In genomic region chr4:118279920-118280432, GRCh38 we compare ENCODE assay signal across 9 cellular contexts.
A peak's percentile ranks its signal among the peaks of the same experiment; 100 is the strongest.
DNase-seq lines count a peak whose midpoint lies in the region; ATAC-seq and TF ChIP-seq lines count a peak whose summit lies in the region.
"Had no signal": no experiment of that assay in that cellular context is flagged by ENCODE, and none has a peak within 500 bp of the region (broad histone marks: within the 10 kb centered on the region; RNA-seq: fewer than 3 reads in every experiment).

No MANE protein-coding gene starts in this region.

- H3K4me3 Mint-ChIP-seq in activated T-cell treated with anti-CD3 and anti-CD28 coated beads, Interleukin-2, amount 50 U/mL, for 24 hours, result peak overlapping the region; percentile 93
- H3K4me3 Mint-ChIP-seq in activated CD8-positive, alpha-beta T cell treated with anti-CD3 and anti-CD28 coated beads for 36 hours, result peak overlapping the region; percentile 80

- DNase-seq in activated T-cell treated with anti-CD3 and anti-CD28 coated beads, Interleukin-2, amount 50 U/mL, for 24 hours, result no peak
- no peak for DNase-seq in activated T-cell treated with anti-CD3 and anti-CD28 coated beads, Interleukin-2, amount 50 U/mL, for 48 hours
- DNase-seq in activated CD8-positive, alpha-beta T cell treated with anti-CD3 and anti-CD28 coated beads for 36 hours, result no peak
- no peak for DNase-seq in thoracic aorta (ENCODE audit: low spot score)
- DNase-seq in stimulated activated CD4-positive, alpha-beta T cell treated with anti-CD3 and anti-CD28 coated beads, Interleukin-2, amount 100 ng/mL, for 48 hours, result no peak
- DNase-seq in hypothalamus (lab: John Stamatoyannopoulos, UW), result no peak
- DNase-seq: DMS79 treated with DMSO at 0.1 percent for 48 hours had no signal

- H3K9me3 ChIP-seq in iPS-18c (ENCODE audit: control insufficient read depth, insufficient read depth, low read length) (no peaks in the 10 kb centered on the region), thoracic aorta (no peaks in the 10 kb centered on the region)

- H3K27me3 ChIP-seq in thoracic aorta (replicated peaks; ENCODE audit: insufficient read depth), result no peaks in the 10 kb centered on the region

- no peaks in the 10 kb centered on the region for H3K36me3 ChIP-seq in thoracic aorta

- H3K27ac Mint-ChIP-seq in activated T-cell treated with anti-CD3 and anti-CD28 coated beads, Interleukin-2, amount 50 U/mL, for 24 hours, result peak overlapping the region; percentile 99
- H3K27ac Mint-ChIP-seq in activated CD8-positive, alpha-beta T cell treated with anti-CD3 and anti-CD28 coated beads for 36 hours, result peak overlapping the region; percentile 94

- peaks cover 0 to 23% of the 10 kb centered on the region in 2 donors for H3K4me1 ChIP-seq in thoracic aorta (ENCODE audit: control insufficient read depth in 1 of 2, low read depth in 2 of 2)

- H3K4me3 ChIP-seq in iPS-18c (ENCODE audit: insufficient read depth, low read depth, low read length) (peak overlapping the region; percentile 88; the same call in 1 of the 2 replicates), thoracic aorta (peak overlapping the region; percentile 85)

- intact Hi-C loops in activated CD8-positive, alpha-beta T cell treated with anti-CD3 and anti-CD28 coated beads for 36 hours (cut with micrococcal nuclease), result no loop called here

- ATAC-seq in activated CD8-positive, alpha-beta T cell treated with anti-CD3 and anti-CD28 coated beads for 36 hours, result no peak
- no peak for ATAC-seq in thoracic aorta (ENCODE audit: insufficient number of reproducible peaks, low FRiP score, low read depth)
- ATAC-seq in HG02642 (IDR thresholded peaks at IDR 0.05; ENCODE audit: poor library complexity, unreplicated experiment), result no peak

- POLR2A ChIA-PET in activated CD8-positive, alpha-beta T cell treated with anti-CD3 and anti-CD28 coated beads for 36 hours (lab: Charles Lee), result interaction anchor here (0.9 kb wide), 1 partner anchor 9 kb away, joined by 4 read pairs; no protein-coding TSS in a partner anchor

- H3K4me1 Mint-ChIP-seq in activated T-cell treated with anti-CD3 and anti-CD28 coated beads, Interleukin-2, amount 50 U/mL, for 24 hours (ENCODE audit: low read depth), result peaks cover 42% of the 10 kb centered on the region
- peaks cover 30% of the 10 kb centered on the region for H3K4me1 Mint-ChIP-seq in activated CD8-positive, alpha-beta T cell treated with anti-CD3 and anti-CD28 coated beads for 36 hours (ENCODE audit: low read depth)

- no peak overlapping the region for H3K27ac ChIP-seq in thoracic aorta

- CTCF ChIA-PET in activated CD8-positive, alpha-beta T cell treated with anti-CD3 and anti-CD28 coated beads for 36 hours (lab: Charles Lee), result interaction anchor here (1.8 kb wide), 1 partner anchor 73 kb away, joined by 7 read pairs; the partner anchor contains the start of gene PRSS12

- no peak for TF ChIP-seq CTCF in activated CD8-positive, alpha-beta T cell treated with anti-CD3 and anti-CD28 coated beads for 36 hours (IDR thresholded peaks at IDR 0.05)
- no peak for TF ChIP-seq CTCF in thoracic aorta (IDR thresholded peaks at IDR 0.05)

- H3K9me3 Mint-ChIP-seq in activated T-cell treated with anti-CD3 and anti-CD28 coated beads, Interleukin-2, amount 50 U/mL, for 24 hours, result no peaks in the 10 kb centered on the region
- H3K9me3 Mint-ChIP-seq in activated CD8-positive, alpha-beta T cell treated with anti-CD3 and anti-CD28 coated beads for 36 hours, result no peaks in the 10 kb centered on the region

- peaks cover 53% of the 10 kb centered on the region for H3K36me3 Mint-ChIP-seq in activated T-cell treated with anti-CD3 and anti-CD28 coated beads, Interleukin-2, amount 50 U/mL, for 24 hours (ENCODE audit: low read depth)
- peaks cover 43% of the 10 kb centered on the region for H3K36me3 Mint-ChIP-seq in activated CD8-positive, alpha-beta T cell treated with anti-CD3 and anti-CD28 coated beads for 36 hours (ENCODE audit: low read depth)

- H3K27me3 Mint-ChIP-seq in activated T-cell treated with anti-CD3 and anti-CD28 coated beads, Interleukin-2, amount 50 U/mL, for 24 hours, result no peaks in the 10 kb centered on the region
- H3K27me3 Mint-ChIP-seq in activated CD8-positive, alpha-beta T cell treated with anti-CD3 and anti-CD28 coated beads for 36 hours, result no peaks in the 10 kb centered on the region
